In the genomic region with DNA sequence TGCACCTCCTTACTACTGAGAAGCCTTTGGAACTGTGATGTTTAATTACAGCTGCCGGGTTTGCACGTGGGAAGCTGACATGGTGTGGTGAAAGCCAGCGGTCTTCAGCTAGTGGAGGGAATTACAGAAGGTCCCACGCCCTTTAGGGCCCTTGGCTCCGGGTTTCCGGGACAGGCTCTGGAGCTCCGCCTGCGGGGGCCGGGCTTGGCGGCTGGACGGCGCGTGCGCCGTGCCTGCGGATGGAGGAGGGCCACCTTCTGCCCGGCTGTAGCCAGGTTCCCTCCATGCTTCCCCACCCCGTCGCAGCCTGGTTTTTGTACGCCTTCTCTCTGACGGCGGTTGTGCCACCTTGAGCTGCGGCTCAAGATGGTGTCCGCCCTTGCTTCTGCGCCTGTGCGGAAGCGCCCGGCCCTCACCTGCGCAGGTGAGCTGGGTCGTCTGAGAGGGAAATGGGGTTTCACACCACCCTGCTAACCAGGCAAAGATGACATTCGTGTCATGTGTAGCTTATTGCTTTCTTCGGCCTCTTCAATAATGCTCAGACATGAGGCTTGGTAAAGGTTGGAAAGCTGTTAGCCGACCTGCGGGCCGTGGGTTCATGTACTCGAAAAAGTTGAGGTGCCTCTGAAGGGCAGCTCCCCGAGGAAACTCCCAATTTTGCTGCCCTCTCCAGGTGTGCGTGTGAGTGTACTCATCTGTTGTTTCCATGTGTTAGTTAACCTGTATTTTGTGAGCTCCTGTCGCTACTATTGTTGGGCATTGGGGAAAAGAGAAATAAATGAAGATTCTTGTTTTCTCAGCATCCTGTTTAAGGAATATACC, we compare ENCODE assay signal across 8 cellular contexts. TPM values are rescaled to one million over a fixed set of nuclear protein-coding genes. Genes with fewer than 3 reads are reported as not detected.
DNase-seq lines count a peak whose midpoint lies in the region; ATAC-seq and TF ChIP-seq lines count a peak whose summit lies in the region.

No MANE protein-coding gene starts in this region.

- no peaks in the 10 kb centered on the region for H3K27me3 ChIP-seq in right lobe of liver

- peak overlapping the region; percentile 61 for H3K27ac ChIP-seq in C4-2B
- peak overlapping the region in 1 of 2 donors; percentile 5 for H3K27ac ChIP-seq in coronary artery
- no peak overlapping the region for H3K27ac ChIP-seq in right lobe of liver

- no peak for TF ChIP-seq POLR2A in right lobe of liver (IDR thresholded peaks at IDR 0.05)

- DNase-seq in LNCaP clone FGC (ENCODE audit: low read depth) (peak; percentile 13), coronary artery (ENCODE audit: low spot score) (peak; percentile 79), right lobe of liver (peak; percentile 82 to 87 (median 85)), NCI-H446 treated with DMSO at 0.1 percent for 48 hours (lab: John Stamatoyannopoulos, UW) (no peak), SHP77 treated with DMSO at 0.1 percent for 48 hours (lab: John Stamatoyannopoulos, UW) (no peak)
- peak; percentile 60 for DNase-seq in activated CD4-positive, alpha-beta T cell treated with anti-CD3 and anti-CD28 coated beads, Interleukin-2, amount 50 U/mL, for 1 hour
- DNase-seq in stimulated activated CD4-positive, alpha-beta T cell treated with anti-CD3 and anti-CD28 coated beads, TNF-alpha, amount 100 ng/mL, for 1 hour (ENCODE audit: low read depth in 3 of 3, low spot score in 1 of 3), result peak; percentile 9 to 34 (median 18)

- H3K4me1 ChIP-seq in right lobe of liver, result peaks cover 0 to 6% (median 3%) of the 10 kb centered on the region in 4 donors

- peak; percentile 97 to 99 (median 98) for ATAC-seq in right lobe of liver

- TF ChIP-seq CTCF in C4-2B (conservative IDR thresholded peaks at IDR 0.05), result no peak
- TF ChIP-seq CTCF in LNCaP clone FGC (IDR thresholded peaks at IDR 0.05; ENCODE audit: control insufficient read depth, extremely low read depth, insufficient read depth), result no peak
- TF ChIP-seq CTCF in coronary artery (IDR thresholded peaks at IDR 0.05), result no peak
- no peak for TF ChIP-seq CTCF in right lobe of liver (IDR thresholded peaks at IDR 0.05)

- peaks cover 0 to 2% (median 0%) of the 10 kb centered on the region in 4 donors for H3K36me3 ChIP-seq in right lobe of liver

- H3K4me3 ChIP-seq in LNCaP clone FGC (ENCODE audit: low read depth, low read length), result peak overlapping the region; percentile 45
- H3K4me3 ChIP-seq in coronary artery, result peak overlapping the region; percentile 63
- peak overlapping the region; percentile 29 to 54 (median 46) for H3K4me3 ChIP-seq in right lobe of liver

- 7% methylated on average over 30 of the region's 39 CpGs for WGBS in right lobe of liver (ENCODE audit: insufficient coverage, low coverage, low lambda C conversion rate, missing lambda C conversion rate)

- H3K9me3 ChIP-seq in right lobe of liver, result no peaks in the 10 kb centered on the region

- intact Hi-C loops in right lobe of liver (cut with DNase I), result no loop called here

RNA-seq across cellular contexts. Expression of gene OPRD1, which starts 36.6 kb away (rescaled TPM):
- not detected for total RNA-seq in right lobe of liver

RNA-seq across cellular contexts. Expression of gene YTHDF2, which starts 38.6 kb away (rescaled TPM):
- total RNA-seq in right lobe of liver, result 10 to 100 TPM; 21.8 to 43.2 (median 31.7) TPM

Comparison
In these comparisons a context has a peak if more than half of its experiments do, and no peak if none do; other contexts are left out.
1. DNase-seq: peak in LNCaP clone FGC (single experiment), activated CD4-positive, alpha-beta T cell treated with anti-CD3 and anti-CD28 coated beads, Interleukin-2, amount 50 U/mL, for 1 hour (single experiment), coronary artery (single experiment), right lobe of liver (3 of 3) and stimulated activated CD4-positive, alpha-beta T cell treated with anti-CD3 and anti-CD28 coated beads, TNF-alpha, amount 100 ng/mL, for 1 hour (3 of 3); none in NCI-H446 treated with DMSO at 0.1 percent for 48 hours (single experiment) and SHP77 treated with DMSO at 0.1 percent for 48 hours (single experiment).
2. Peak in every context shown above with its lines, with median percentiles within 50 percentile points of each other: H3K4me3 ChIP-seq.